21 cellular contexts compared by ENCODE assay signal in genomic region chr11:76658651-76659650, GRCh38. TPM values are rescaled to one million over a fixed set of nuclear protein-coding genes. Genes with fewer than 3 reads are reported as not detected.
DNase-seq lines count a peak whose midpoint lies in the region; ATAC-seq, FAIRE-seq and TF ChIP-seq lines count a peak whose summit lies in the region.
"Had no signal": no experiment of that assay in that cellular context is flagged by ENCODE, and none has a peak within 500 bp of the region (broad histone marks: within the 10 kb centered on the region; RNA-seq: fewer than 3 reads in every experiment).

No MANE protein-coding gene starts in this region.

- H3K79me2 ChIP-seq in trophoblast cell (ENCODE audit: control insufficient read depth, insufficient read depth, low read length, poor library complexity): no peaks in the 10 kb centered on the region

- no peak overlapping the region for H2BK12ac ChIP-seq in trophoblast cell (ENCODE audit: low read length)

- intact Hi-C loops in dendritic cell treated with granulocyte-macrophage colony-stimulating factor and Interleukin-4, amounts not matched to agents 40 ng/mL and 50 ng/mL, for 4 days (cut with micrococcal nuclease): no loop called here

- no peak for TF ChIP-seq EP300 in A549 (IDR thresholded peaks at IDR 0.05)

- no peak for FAIRE-seq in A549 (lab: Jason Lieb, UNC)
- FAIRE-seq: endometrium had no signal

- no peak overlapping the region for H3K4me3 Mint-ChIP-seq in dendritic cell treated with granulocyte-macrophage colony-stimulating factor and Interleukin-4, amounts not matched to agents 40 ng/mL and 50 ng/mL, for 4 days
- H3K4me3 Mint-ChIP-seq: activated CD8-positive, alpha-beta T cell treated with anti-CD3 and anti-CD28 coated beads for 36 hours; activated T-cell treated with anti-CD3 and anti-CD28 coated beads, Interleukin-2, amount 50 U/mL, for 72 hours; CD8-positive, alpha-beta memory T cell had no signal

- H3K27ac ChIP-seq in A549 (no peak overlapping the region), trophoblast cell (ENCODE audit: low read depth, low read length) (no peak overlapping the region)
- H3K27ac ChIP-seq: vagina had no signal

- H3K18ac ChIP-seq in trophoblast cell (ENCODE audit: low read length): peak overlapping the region; percentile 14

- peaks cover 19% of the 10 kb centered on the region for H3K4me1 Mint-ChIP-seq in dendritic cell treated with granulocyte-macrophage colony-stimulating factor and Interleukin-4, amounts not matched to agents 40 ng/mL and 50 ng/mL, for 4 days (ENCODE audit: low read depth)

- no peak for TF ChIP-seq RAD21 in A549 (conservative IDR thresholded peaks at IDR 0.05 in 1 of 2, IDR thresholded peaks at IDR 0.05 in 1 of 2)

- no peak overlapping the region for H4K8ac ChIP-seq in trophoblast cell (ENCODE audit: low read depth, low read length)

- no peak overlapping the region for H4K12ac ChIP-seq in trophoblast cell (ENCODE audit: low read depth, low read length)

- no peak overlapping the region for H3K4ac ChIP-seq in trophoblast cell (ENCODE audit: low read depth, low read length)

- DNase-seq in A549 (ENCODE audit: low read depth in 1 of 2, low spot score in 1 of 2) (no peak), GM13977 (ENCODE audit: low spot score) (peak; percentile 17), trophoblast cell (peak; percentile 43 to 63), retina (no peak), NCI-H2227 treated with DMSO at 0.1 percent for 48 hours (lab: John Stamatoyannopoulos, UW) (no peak), DMS53 (lab: John Stamatoyannopoulos, UW) (no peak)
- DNase-seq: activated CD8-positive, alpha-beta T cell treated with anti-CD3 and anti-CD28 coated beads for 36 hours; activated T-cell treated with anti-CD3 and anti-CD28 coated beads, Interleukin-2, amount 50 U/mL, for 72 hours; CD8-positive, alpha-beta memory T cell; DND-41; mammary epithelial cell; NCI-H1436 treated with DMSO at 0.1 percent for 48 hours; NCI-H2171 treated with DMSO at 0.1 percent for 48 hours; NCI-H748 treated with DMSO at 0.1 percent for 48 hours; OCI-M1; stimulated activated CD4-positive, alpha-beta T cell treated with anti-CD3 and anti-CD28 coated beads, Interleukin-4, amount 100 ng/mL, for 1 hour had no signal

- peak overlapping the region; percentile 14 for H3K27ac Mint-ChIP-seq in dendritic cell treated with granulocyte-macrophage colony-stimulating factor and Interleukin-4, amounts not matched to agents 40 ng/mL and 50 ng/mL, for 4 days
- H3K27ac Mint-ChIP-seq: activated CD8-positive, alpha-beta T cell treated with anti-CD3 and anti-CD28 coated beads for 36 hours; activated T-cell treated with anti-CD3 and anti-CD28 coated beads, Interleukin-2, amount 50 U/mL, for 72 hours; CD8-positive, alpha-beta memory T cell had no signal

- H3K23ac ChIP-seq in trophoblast cell (ENCODE audit: low read length): no peak overlapping the region

- TF ChIP-seq POLR2A in A549 (IDR thresholded peaks at IDR 0.05; ENCODE audit: low read length): no peak

- CTCF ChIA-PET in A549 (lab: Yijun Ruan, JAX): interaction anchor here (1.1 to 1.3 kb wide), 2 partner anchors 11 to 17 kb away, joined by 3 read pairs; no protein-coding TSS in a partner anchor

- H3K9ac ChIP-seq in trophoblast cell (ENCODE audit: low read length): no peak overlapping the region

- peaks cover 86% of the 10 kb centered on the region for H3K27me3 Mint-ChIP-seq in dendritic cell treated with granulocyte-macrophage colony-stimulating factor and Interleukin-4, amounts not matched to agents 40 ng/mL and 50 ng/mL, for 4 days
- H3K27me3 Mint-ChIP-seq: activated CD8-positive, alpha-beta T cell treated with anti-CD3 and anti-CD28 coated beads for 36 hours had no signal

- no peak overlapping the region for H4K91ac ChIP-seq in trophoblast cell (ENCODE audit: low read depth, low read length)

- peak in 1 of 2 experiments; percentile 7; a peak in 1 of 6 replicates for ATAC-seq in A549
- no peak for ATAC-seq in GM21529 (IDR thresholded peaks at IDR 0.05; ENCODE audit: unreplicated experiment)
- ATAC-seq: activated CD8-positive, alpha-beta T cell treated with anti-CD3 and anti-CD28 coated beads for 36 hours; activated naive CD4-positive, alpha-beta T cell treated with anti-CD3 and anti-CD28 coated beads, Interleukin-2, amount 50 U/mL, for 72 hours; activated T-cell treated with anti-CD3 and anti-CD28 coated beads, Interleukin-2, amount 50 U/mL, for 72 hours had no signal

- no peak for TF ChIP-seq CTCF in A549 (IDR thresholded peaks at IDR 0.05)
- TF ChIP-seq CTCF in GM13977 (IDR thresholded peaks at IDR 0.05; ENCODE audit: extremely low read depth, insufficient read depth, missing control alignments): no peak

- POLR2A ChIA-PET in A549 (lab: Yijun Ruan, JAX): interaction anchor here (0.6 kb wide), 1 partner anchor 137 kb away, joined by 3 read pairs; no protein-coding TSS in a partner anchor

- no peak overlapping the region for H2BK5ac ChIP-seq in trophoblast cell (ENCODE audit: low read depth, low read length, poor library complexity)

- H3K27me3 ChIP-seq in trophoblast cell (ENCODE audit: insufficient read depth, low read length): no peaks in the 10 kb centered on the region
- H3K27me3 ChIP-seq: vagina had no signal

- H3K9me3 Mint-ChIP-seq in dendritic cell treated with granulocyte-macrophage colony-stimulating factor and Interleukin-4, amounts not matched to agents 40 ng/mL and 50 ng/mL, for 4 days: no peaks in the 10 kb centered on the region
- H3K9me3 Mint-ChIP-seq: activated CD8-positive, alpha-beta T cell treated with anti-CD3 and anti-CD28 coated beads for 36 hours; activated naive CD4-positive, alpha-beta T cell treated with anti-CD3 and anti-CD28 coated beads, Interleukin-2, amount 50 U/mL, for 72 hours; activated T-cell treated with anti-CD3 and anti-CD28 coated beads, Interleukin-2, amount 50 U/mL, for 72 hours; CD8-positive, alpha-beta memory T cell had no signal

- H2AFZ ChIP-seq in trophoblast cell (ENCODE audit: insufficient read depth, low read length, poor library complexity): no peak overlapping the region

- H3K36me3 Mint-ChIP-seq in dendritic cell treated with granulocyte-macrophage colony-stimulating factor and Interleukin-4, amounts not matched to agents 40 ng/mL and 50 ng/mL, for 4 days (ENCODE audit: low read depth): no peaks in the 10 kb centered on the region
- H3K36me3 Mint-ChIP-seq: activated naive CD4-positive, alpha-beta T cell treated with anti-CD3 and anti-CD28 coated beads, Interleukin-2, amount 50 U/mL, for 72 hours; CD8-positive, alpha-beta memory T cell had no signal

- no peak overlapping the region for H3K4me2 ChIP-seq in A549
- H3K4me2 ChIP-seq in trophoblast cell (ENCODE audit: low read length): no peak overlapping the region

- H3K79me1 ChIP-seq in trophoblast cell (ENCODE audit: low read length): no peaks in the 10 kb centered on the region

- 81% methylated on average over 25 of the region's 25 CpGs for WGBS in A549 (ENCODE audit: missing lambda C conversion rate)
- WGBS in trophoblast cell (ENCODE audit: extremely low coverage, insufficient coverage, insufficient read length): no CpG with 5 or more reads among the region's 25 CpGs

- no peak overlapping the region for H3K14ac ChIP-seq in trophoblast cell (ENCODE audit: low read length)

- in situ Hi-C loops in GM13977 (cut with MboI; ENCODE audit: low pct_unique_long_range_greater_than_20kb, low sequenced_read_pairs, unreplicated experiment): loop anchor here (25.0 kb wide), 1 partner anchor 447 kb away; the partner anchor contains the start of gene WNT11

- peaks cover 52 to 54% of the 10 kb centered on the region in 2 experiments for H3K36me3 ChIP-seq in trophoblast cell (ENCODE audit: control insufficient read depth in 1 of 2, insufficient read depth in 2 of 2, low read length in 2 of 2)

- H3K4me3 ChIP-seq in A549: no peak overlapping the region
- H3K4me3 ChIP-seq in trophoblast cell (ENCODE audit: low read depth, low read length): no peak overlapping the region
- H3K4me3 ChIP-seq: vagina had no signal

- no peaks in the 10 kb centered on the region for H3K4me1 ChIP-seq in A549
- peaks cover 2 to 11% of the 10 kb centered on the region in 2 experiments for H3K4me1 ChIP-seq in trophoblast cell (ENCODE audit: control insufficient read depth in 1 of 2, insufficient read depth in 2 of 2, low read length in 2 of 2)

- H2BK120ac ChIP-seq in trophoblast cell (ENCODE audit: insufficient read depth, low read length, poor library complexity): no peak overlapping the region

- no peak overlapping the region for H2AK5ac ChIP-seq in trophoblast cell (ENCODE audit: low read length)

- H3K9me3 ChIP-seq in A549 (no peaks in the 10 kb centered on the region), trophoblast cell (ENCODE audit: insufficient read depth, low read depth, low read length) (peaks cover 2% of the 10 kb centered on the region)
- H3K9me3 ChIP-seq: vagina had no signal

TF ChIP-seq in A549, 52 proteins besides CTCF, POLR2A, EP300 and RAD21:
- TF ChIP-seq CHD2 (IDR thresholded peaks at IDR 0.05; ENCODE audit: low read length, partially characterized antibody) (no peak), EHF (CRISPR knock-in tag; IDR thresholded peaks at IDR 0.05) (no peak), RARB (CRISPR knock-in tag; IDR thresholded peaks at IDR 0.05) (no peak), NPAS2 (CRISPR knock-in tag; IDR thresholded peaks at IDR 0.05; ENCODE audit: borderline replicate concordance) (no peak), CHD4 (IDR thresholded peaks at IDR 0.05; ENCODE audit: borderline replicate concordance) (no peak), HOXB5 (CRISPR knock-in tag; IDR thresholded peaks at IDR 0.05) (no peak), MAX (IDR thresholded peaks at IDR 0.05) (peak; percentile 43; the same call in 1 of the 2 replicates), E2F6 (IDR thresholded peaks at IDR 0.05; ENCODE audit: borderline replicate concordance, low read depth) (peak; percentile 52; the same call in 1 of the 2 replicates)

RNA-seq across cellular contexts. Expression of gene LRRC32, which starts 11.6 kb away (rescaled TPM):
- polyA plus RNA-seq in A549 (2011; rRNA removed) (0.62 and 1.0 TPM in 2 replicates), A549 (2017; fragmentation: RNase III; extraction: RNeasy Plus Mini Kit Qiagen cat#74134 plus additional on column Dnase treatment) (0.08 to 0.25 TPM (median 0.16 TPM) in 3 replicates)
- polyA plus RNA-seq in A549 (2012; cell fraction: cytosol; rRNA removed): 0.09 and 0.17 TPM in 2 replicates
- 0.67 and 0.98 TPM in 2 replicates for polyA plus RNA-seq in A549 (2012; cell fraction: nucleus; rRNA removed)
- 0.29 and 0.37 TPM in 2 replicates for polyA minus RNA-seq in A549 (2011; rRNA and poly(A)+ RNA removed)
- polyA plus RNA-seq in trophoblast cell (2013): 39.7 and 40.3 TPM in 2 replicates
- polyA plus RNA-seq: mammary epithelial cell had no signal

Comparison
In these comparisons a context has a peak if more than half of its experiments do, and no peak if none do; other contexts are left out.
1. DNase-seq: peak in GM13977 (single experiment) and trophoblast cell (2 of 2); none in A549 (0 of 2), retina (single experiment), NCI-H2227 treated with DMSO at 0.1 percent for 48 hours (single experiment) and DMS53 (single experiment).